In genomic region chr13:98495627-98496238, GRCh38 we compare ENCODE assay signal across 11 cellular contexts.
DNase-seq lines count a peak whose midpoint lies in the region; ATAC-seq, FAIRE-seq and TF ChIP-seq lines count a peak whose summit lies in the region.
"Had no signal": no experiment of that assay in that cellular context is flagged by ENCODE, and none has a peak within 500 bp of the region (broad histone marks: within the 10 kb centered on the region; RNA-seq: fewer than 3 reads in every experiment).

No MANE protein-coding gene starts in this region.

- 35% methylated on average over 11 of the region's 11 CpGs for WGBS in mammary epithelial cell (ENCODE audit: low coverage, missing lambda C conversion rate)

- H3K36me3 ChIP-seq in mammary epithelial cell (ENCODE audit: insufficient read depth, low read length), result peaks cover 6% of the 10 kb centered on the region
- H3K36me3 ChIP-seq in uterus, result no peaks in the 10 kb centered on the region

- H3K4me3 Mint-ChIP-seq in MCF 10A (ENCODE audit: unreplicated experiment) (no peak overlapping the region), nephron progenitor cell (peak overlapping the region; percentile 60)
- H3K4me3 Mint-ChIP-seq: activated T-cell treated with anti-CD3 and anti-CD28 coated beads, Interleukin-2, amount 50 U/mL, for 4 hours; naive B cell had no signal

- peaks cover 3% of the 10 kb centered on the region for H4K20me1 ChIP-seq in mammary epithelial cell (ENCODE audit: insufficient read depth, low read length)

- CTCF ChIA-PET in MCF 10A (lab: Yijun Ruan, JAX), result interaction anchor here (0.9 to 2.3 kb wide), 4 partner anchors 12 to 157 kb away, joined by 3 to 10 read pairs (median 6); no protein-coding TSS in a partner anchor
- CTCF ChIA-PET in mammary epithelial cell (lab: Charles Lee; ENCODE audit: low non-redundant PET), result no interaction called here

- H3K4me3 ChIP-seq in mammary epithelial cell (replicated peaks in 1 of 3; ENCODE audit: insufficient read depth in 1 of 3, low read depth in 2 of 3, low read length in 3 of 3) (no peak overlapping the region), uterus (peak overlapping the region in 1 of 2 donors; percentile 4)

- H3K9ac ChIP-seq in mammary epithelial cell (ENCODE audit: insufficient read depth, low read length), result no peak overlapping the region

- H3K27me3 Mint-ChIP-seq in MCF 10A (ENCODE audit: insufficient read depth, unreplicated experiment) (no peaks in the 10 kb centered on the region), nephron progenitor cell (ENCODE audit: low read depth, poor library complexity) (peaks cover 2% of the 10 kb centered on the region)
- H3K27me3 Mint-ChIP-seq: naive B cell had no signal

- H3K27me3 ChIP-seq in mammary epithelial cell (ENCODE audit: insufficient read depth, low read length) (no peaks in the 10 kb centered on the region), uterus (no peaks in the 10 kb centered on the region)

- intact Hi-C loops in MCF 10A (cut with micrococcal nuclease), result no loop called here
- intact Hi-C loops in mammary epithelial cell (cut with micrococcal nuclease), result no loop called here
- intact Hi-C loops in uterus (cut with DNase I; ENCODE audit: low total_unique reads), result no loop called here

- POLR2A ChIA-PET in MCF 10A (lab: Yijun Ruan, JAX), result interaction anchor here (0.7 to 3.3 kb wide), 5 partner anchors 11 to 123 kb away, joined by 3 to 18 read pairs (median 5); no protein-coding TSS in a partner anchor

- H3K79me2 ChIP-seq in mammary epithelial cell (ENCODE audit: insufficient read depth, low read length), result peaks cover 94% of the 10 kb centered on the region

- dilution Hi-C loops in mammary epithelial cell (cut with HindIII; ENCODE audit: low sequenced_read_pairs), result no loop called here

- H3K27ac Mint-ChIP-seq in MCF 10A (ENCODE audit: low read depth, unreplicated experiment) (no peak overlapping the region), nephron progenitor cell (peak overlapping the region; percentile 95)

- peaks cover 36% of the 10 kb centered on the region for H3K4me1 Mint-ChIP-seq in MCF 10A (ENCODE audit: insufficient read depth, unreplicated experiment)
- H3K4me1 Mint-ChIP-seq in nephron progenitor cell, result peaks cover 83% of the 10 kb centered on the region

- H3K27ac ChIP-seq in mammary epithelial cell (ENCODE audit: insufficient read depth, low read depth, low read length) (no peak overlapping the region), uterus (peak overlapping the region; percentile 56 to 75)

- in situ Hi-C loops in mammary epithelial cell (cut with MboI; ENCODE audit: low sequenced_read_pairs in 2 of 2), result loop anchor here in 1 of 2 donors (25.0 kb wide), 1 partner anchor 1208 kb away; no protein-coding TSS in a partner anchor

- no peak overlapping the region for H3K4me2 ChIP-seq in mammary epithelial cell (ENCODE audit: insufficient read depth, low read depth, low read length)

- H3K36me3 Mint-ChIP-seq in MCF 10A (ENCODE audit: insufficient read depth, unreplicated experiment), result peaks cover 32% of the 10 kb centered on the region
- H3K36me3 Mint-ChIP-seq in nephron progenitor cell (ENCODE audit: low read depth), result peaks cover 38% of the 10 kb centered on the region
- H3K36me3 Mint-ChIP-seq: naive B cell had no signal

- DNase-seq in MCF 10A (ENCODE audit: unreplicated experiment) (peak; percentile 14), mammary epithelial cell (no peak), fibroblast of peridontal ligament (ENCODE audit: extremely low read depth) (peak; percentile 66), nephron progenitor cell (no peak), uterus (no peak), KG1 (lab: John Stamatoyannopoulos, UW) (no peak), GM19239 (ENCODE audit: insufficient read length, low spot score) (no peak)
- DNase-seq: activated T-cell treated with anti-CD3 and anti-CD28 coated beads, Interleukin-2, amount 50 U/mL, for 4 hours; naive B cell; NCI-H1694 had no signal

- no peaks in the 10 kb centered on the region for H3K9me3 Mint-ChIP-seq in MCF 10A (ENCODE audit: unreplicated experiment)
- H3K9me3 Mint-ChIP-seq in nephron progenitor cell, result peaks cover 7% of the 10 kb centered on the region
- H3K9me3 Mint-ChIP-seq: activated T-cell treated with anti-CD3 and anti-CD28 coated beads, Interleukin-2, amount 50 U/mL, for 4 hours; naive B cell had no signal

- H3K9me3 ChIP-seq in mammary epithelial cell (replicated peaks; ENCODE audit: insufficient read depth, low read length), result no peaks in the 10 kb centered on the region
- no peaks in the 10 kb centered on the region for H3K9me3 ChIP-seq in uterus

- TF ChIP-seq POLR2A in uterus (IDR thresholded peaks at IDR 0.05), result no peak

- ATAC-seq in GM18517 (IDR thresholded peaks at IDR 0.05; ENCODE audit: unreplicated experiment), result no peak
- ATAC-seq: activated T-cell treated with anti-CD3 and anti-CD28 coated beads, Interleukin-2, amount 50 U/mL, for 4 hours had no signal

- no peak for FAIRE-seq in GM19239 (lab: Jason Lieb, UNC)

- no peak overlapping the region for H2AFZ ChIP-seq in mammary epithelial cell (ENCODE audit: low read depth, low read length)

- H3K4me1 ChIP-seq in mammary epithelial cell (ENCODE audit: insufficient read depth, low read length) (peaks cover 5% of the 10 kb centered on the region), uterus (peaks cover 0 to 4% of the 10 kb centered on the region in 2 donors)

- BruUV-seq in MCF 10A (replicated peaks; lab: Mats Ljungman, UMichigan) (no TSS peak), mammary epithelial cell (replicated peaks; lab: Mats Ljungman, UMichigan) (no TSS peak)

- TF ChIP-seq CTCF in MCF 10A (IDR thresholded peaks at IDR 0.05; ENCODE audit: unreplicated experiment) (no peak), mammary epithelial cell (conservative IDR thresholded peaks at IDR 0.05 in 1 of 2, IDR thresholded peaks at IDR 0.05 in 1 of 2; ENCODE audit: extremely low read depth in 1 of 2, insufficient read depth in 1 of 2, low read depth in 1 of 2, low read length in 2 of 2) (no peak), nephron progenitor cell (IDR thresholded peaks at IDR 0.05) (no peak), uterus (IDR thresholded peaks at IDR 0.05) (no peak)

Comparison
In these comparisons a context has a peak if more than half of its experiments do, and no peak if none do; other contexts are left out.
1. DNase-seq: peak in MCF 10A (single experiment) and fibroblast of peridontal ligament (single experiment); none in mammary epithelial cell (single experiment), nephron progenitor cell (single experiment), uterus (0 of 2), KG1 (single experiment) and GM19239 (single experiment).